13 cellular contexts compared by ENCODE assay signal in genomic region chr3:71035314-71035713, GRCh38.
DNase-seq lines count a peak whose midpoint lies in the region; FAIRE-seq and TF ChIP-seq lines count a peak whose summit lies in the region.
"Had no signal": no experiment of that assay in that cellular context is flagged by ENCODE, and none has a peak within 500 bp of the region (broad histone marks: within the 10 kb centered on the region; RNA-seq: fewer than 3 reads in every experiment).

No MANE protein-coding gene starts in this region.

- no peaks in the 10 kb centered on the region for H3K27me3 ChIP-seq in mucosa of rectum (ENCODE audit: control insufficient read depth in 2 of 2, insufficient read depth in 2 of 2, low read length in 2 of 2)

- H3K36me3 Mint-ChIP-seq in CD14-positive monocyte (peaks cover 67 to 72% of the 10 kb centered on the region in 2 donors), IgD-negative memory B cell (peaks cover 7% of the 10 kb centered on the region)

- H3K27me3 Mint-ChIP-seq in CD14-positive monocyte (ENCODE audit: low read depth in 3 of 3), result peaks cover 0 to 2% (median 0%) of the 10 kb centered on the region in 3 donors
- no peaks in the 10 kb centered on the region for H3K27me3 Mint-ChIP-seq in IgD-negative memory B cell

- peaks cover 17 to 56% of the 10 kb centered on the region in 2 donors for H3K4me1 ChIP-seq in mucosa of rectum (ENCODE audit: control insufficient read depth in 2 of 2, insufficient read depth in 2 of 2, low read length in 2 of 2)

- H3K4me3 Mint-ChIP-seq in CD14-positive monocyte (no peak overlapping the region), IgD-negative memory B cell (no peak overlapping the region)
- H3K4me3 Mint-ChIP-seq: neural crest cell had no signal

- H3K4me1 Mint-ChIP-seq in CD14-positive monocyte (peaks cover 25% of the 10 kb centered on the region), IgD-negative memory B cell (peaks cover 36 to 52% (median 42%) of the 10 kb centered on the region in 3 donors)

- H3K4me3 ChIP-seq in astrocyte of the spinal cord (ENCODE audit: low read depth, low read length) (no peak overlapping the region), mucosa of rectum (ENCODE audit: low read length in 2 of 2) (no peak overlapping the region)

- DNase-seq in CD14-positive monocyte (ENCODE audit: low spot score), result no peak
- DNase-seq in astrocyte of the spinal cord (ENCODE audit: low read depth, low spot score), result peak; percentile 85
- DNase-seq in RCC 7860 (ENCODE audit: low spot score), result no peak
- DNase-seq in NK-92 treated with Interleukin-12 subunit alpha and Interleukin-12 subunit beta, amount 100 ng/mL, for 24 hours (lab: John Stamatoyannopoulos, UW), result no peak
- DNase-seq in OCI-M2 (lab: John Stamatoyannopoulos, UW; ENCODE audit: unreplicated experiment), result no peak
- DNase-seq in COR-L47 (lab: John Stamatoyannopoulos, UW), result no peak
- DNase-seq: DMS79, glutamatergic neuron, H7 had no signal

- peak overlapping the region in 6 of 7 donors; percentile 19 to 72 (median 60) for H3K27ac Mint-ChIP-seq in CD14-positive monocyte
- H3K27ac Mint-ChIP-seq in IgD-negative memory B cell, result peak overlapping the region; percentile 16 to 76 (median 76)

- in situ Hi-C loops in astrocyte of the spinal cord (cut with HindIII; ENCODE audit: low sequenced_read_pairs), result no loop called here

- TF ChIP-seq CTCF in CD14-positive monocyte (IDR thresholded peaks at IDR 0.05) (no peak), astrocyte of the spinal cord (IDR thresholded peaks at IDR 0.05; ENCODE audit: low read depth, low read length) (no peak)

- intact Hi-C loops in CD14-positive monocyte (cut with micrococcal nuclease), result no loop called here

- H3K27ac ChIP-seq in mucosa of rectum (ENCODE audit: low read depth in 2 of 2, low read length in 2 of 2), result peak overlapping the region; percentile 49 to 75

- H3K9me3 Mint-ChIP-seq in CD14-positive monocyte (peaks cover 0 to 2% (median 0%) of the 10 kb centered on the region in 7 donors), IgD-negative memory B cell (no peaks in the 10 kb centered on the region)
- H3K9me3 Mint-ChIP-seq: neural crest cell had no signal

- FAIRE-seq in RCC 7860 (lab: Jason Lieb, UNC), result no peak
- FAIRE-seq: HTR-8/SVneo had no signal

- no peaks in the 10 kb centered on the region for H3K9me3 ChIP-seq in mucosa of rectum (ENCODE audit: control insufficient read depth in 2 of 2, low read length in 2 of 2)

- peaks cover 41 to 45% of the 10 kb centered on the region in 2 donors for H3K36me3 ChIP-seq in mucosa of rectum (ENCODE audit: control insufficient read depth in 2 of 2, insufficient read depth in 2 of 2, low read length in 2 of 2)

- no peak overlapping the region for H3K9ac ChIP-seq in mucosa of rectum (ENCODE audit: low read depth in 1 of 2, low read length in 2 of 2)
